Comparison of ENCODE assay signal across 8 cellular contexts in genomic region chr18:76349067-76349715, GRCh38.
DNase-seq lines count a peak whose midpoint lies in the region; ATAC-seq, FAIRE-seq and TF ChIP-seq lines count a peak whose summit lies in the region.

No MANE protein-coding gene starts in this region.

- POLR2A ChIA-PET in GM12878 (lab: Charles Lee) = no interaction called here

- TF ChIP-seq POLR2A in GM12878 (IDR thresholded peaks at IDR 0.05; ENCODE audit: low read depth, low read length) (no peak), spleen (IDR thresholded peaks at IDR 0.05) (no peak)

- peak; percentile 95 for FAIRE-seq in GM12878 (lab: Jason Lieb, UNC)

- CTCF ChIA-PET in GM12878 (lab: Yijun Ruan, JAX) = interaction anchor here (0.7 kb wide), 2 partner anchors 13 to 14 kb away, joined by 4 read pairs; no protein-coding TSS in a partner anchor

- no peaks in the 10 kb centered on the region for H3K27me3 ChIP-seq in GM12878 (replicated peaks in 1 of 2; ENCODE audit: control insufficient read depth in 2 of 2, insufficient read depth in 2 of 2, low read length in 1 of 2)
- H3K27me3 ChIP-seq in spleen (replicated peaks in 1 of 7) = peaks cover 0 to 16% (median 0%) of the 10 kb centered on the region in 7 donors

- peak; percentile 95 for TF ChIP-seq RAD21 in GM12878 (IDR thresholded peaks at IDR 0.05; ENCODE audit: insufficient read depth, low read depth, low read length)

- intact Hi-C loops in GM12878 (cut with micrococcal nuclease; ENCODE audit: unreplicated experiment) = loop anchor here (1.0 to 10.0 kb wide), 3 partner anchors 180 to 1694 kb away; no protein-coding TSS in a partner anchor
- intact Hi-C loops in spleen (cut with DNase I; ENCODE audit: low total_unique reads) = no loop called here

- H3K27ac ChIP-seq in GM12878 (ENCODE audit: control insufficient read depth, insufficient read depth) (no peak overlapping the region), spleen (no peak overlapping the region)

- WGBS in GM12878 (ENCODE audit: insufficient coverage, insufficient replicate concordance, low lambda C conversion rate, missing lambda C conversion rate) = 22% methylated on average over 29 of the region's 29 CpGs
- WGBS in spleen, 5 donors = 27 to 36% (median 32%) methylated on average over 25 to 29 of the region's 29 CpGs

- 0 out of 2 replicates have a peak overlapping the region, but pooled peaks have one; percentile 14 for H3K4me2 ChIP-seq in GM12878 (ENCODE audit: control insufficient read depth, insufficient read depth)

- H3K9ac ChIP-seq in GM12878 (ENCODE audit: control insufficient read depth, insufficient read depth, low read length) = no peak overlapping the region

- H3K9me3 ChIP-seq in GM12878 (replicated peaks; ENCODE audit: control insufficient read depth, insufficient read depth, low read length) (no peaks in the 10 kb centered on the region; the same call in 2 of the 3 replicates), spleen (peaks cover 0 to 10% (median 6%) of the 10 kb centered on the region in 8 donors)

- in situ Hi-C loops in G401 (cut with HindIII; ENCODE audit: low sequenced_read_pairs) = no loop called here
- in situ Hi-C loops in GM12878 (cut with MboI) = no loop called here

- H3K4me3 ChIP-seq in HFF-Myc (replicated peaks; ENCODE audit: low read depth, low read length) (no peak overlapping the region), GM12878 (no peak overlapping the region; the same call in 1 of the 2 replicates), spleen (peak overlapping the region in 1 of 8 donors; percentile 8)

- BruUV-seq in GM12878 (replicated peaks; lab: Mats Ljungman, UMichigan) = no TSS peak

- DNase-seq in G401 (ENCODE audit: low spot score) (peak; percentile 79), HFF-Myc (ENCODE audit: extremely low read depth, low read depth) (peak; percentile 43), NCI-H2029 (lab: John Stamatoyannopoulos, UW) (peak; percentile 41), T-helper 22 cell (ENCODE audit: low read depth) (peak; percentile 16), GM12878 (ENCODE audit: low read depth, low spot score) (no peak), iPS-NIHi7 (ENCODE audit: extremely low spot score) (peak; percentile 75), spleen (no peak), OCI-M2 (lab: John Stamatoyannopoulos, UW; ENCODE audit: unreplicated experiment) (no peak)

- RAD21 ChIA-PET in GM12878 (lab: Charles Lee; ENCODE audit: unreplicated experiment) = no interaction called here

- ATAC-seq in GM12878 = peak; percentile 82

- TF ChIP-seq EP300 in GM12878 (IDR thresholded peaks at IDR 0.05; ENCODE audit: borderline replicate concordance in 1 of 2, control insufficient read depth in 1 of 2, low read depth in 2 of 2, low read length in 2 of 2) = no peak

- SMC1A ChIA-PET in GM12878 (lab: Charles Lee; ENCODE audit: uncharacterized antibody, unreplicated experiment) = no interaction called here

- TF ChIP-seq CTCF in HFF-Myc (IDR thresholded peaks at IDR 0.05; ENCODE audit: low read depth, low read length, missing control alignments) (peak; percentile 90), GM12878 (IDR thresholded peaks at IDR 0.05 in 2 of 3, conservative IDR thresholded peaks at IDR 0.05 in 1 of 3; ENCODE audit: control insufficient read depth in 2 of 3, extremely low read depth in 1 of 3, insufficient read depth in 1 of 3, low read depth in 3 of 3, low read length in 3 of 3) (peak; percentile 84 to 93 (median 91)), spleen (IDR thresholded peaks at IDR 0.05 in 8 of 11, conservative IDR thresholded peaks at IDR 0.05 in 3 of 11) (peak; percentile 61 to 88 (median 79))

- H3K36me3 ChIP-seq in GM12878 (ENCODE audit: control insufficient read depth in 2 of 2, insufficient read depth in 2 of 2, low read length in 1 of 2) (no peaks in the 10 kb centered on the region), spleen (no peaks in the 10 kb centered on the region)

- H3K4me1 ChIP-seq in GM12878 (ENCODE audit: control insufficient read depth, insufficient read depth, low read length) = no peaks in the 10 kb centered on the region
- peaks cover 0 to 11% (median 8%) of the 10 kb centered on the region in 6 donors for H3K4me1 ChIP-seq in spleen

- H3K79me2 ChIP-seq in GM12878 (ENCODE audit: control insufficient read depth, insufficient read depth, low read length) = no peaks in the 10 kb centered on the region

- H2AFZ ChIP-seq in GM12878 (ENCODE audit: control insufficient read depth, low read depth, low read length) = 0 out of 2 replicates have a peak overlapping the region, but pooled peaks have one; percentile 4

- no peaks in the 10 kb centered on the region for H4K20me1 ChIP-seq in GM12878 (ENCODE audit: control insufficient read depth, insufficient read depth)

TF ChIP-seq in GM12878, 131 proteins besides CTCF, POLR2A, EP300 and RAD21:
- TF ChIP-seq CREB1 (IDR thresholded peaks at IDR 0.05; ENCODE audit: low read depth) (0 out of 2 replicates have a peak, but pooled peaks have one; percentile 36), ZNF207 (IDR thresholded peaks at IDR 0.05; ENCODE audit: borderline replicate concordance) (peak; percentile 63; the same call in 1 of the 2 replicates), EZH2 (IDR thresholded peaks at IDR 0.05; ENCODE audit: borderline replicate concordance, control insufficient read depth, low read depth, low read length) (no peak), RB1 (IDR thresholded peaks at IDR 0.05; ENCODE audit: borderline replicate concordance) (peak; percentile 68; the same call in 1 of the 2 replicates), ZNF274 (IDR thresholded peaks at IDR 0.05; ENCODE audit: insufficient read depth, insufficient read length) (no peak), KLF5 (IDR thresholded peaks at IDR 0.05; ENCODE audit: partially characterized antibody) (peak; percentile 50), SMC3 (IDR thresholded peaks at IDR 0.05; ENCODE audit: borderline replicate concordance, low read length) (peak; percentile 69), SP1 (IDR thresholded peaks at IDR 0.05; ENCODE audit: low read depth, low read length) (peak; percentile 13), TCF7 (IDR thresholded peaks at IDR 0.05; ENCODE audit: borderline replicate concordance) (no peak), POU2F2 (IDR thresholded peaks at IDR 0.05; ENCODE audit: borderline replicate concordance, low read depth, low read length) (peak; percentile 84; the same call in 1 of the 3 replicates), HCFC1 (IDR thresholded peaks at IDR 0.05; ENCODE audit: low read length) (no peak), SPI1 (IDR thresholded peaks at IDR 0.05; ENCODE audit: borderline replicate concordance, insufficient read depth, low read depth, low read length) (no peak)

Comparison
In these comparisons a context has a peak if more than half of its experiments do, and no peak if none do; other contexts are left out.
1. DNase-seq: peak in G401 (single experiment), HFF-Myc (single experiment), NCI-H2029 (single experiment), T-helper 22 cell (single experiment) and iPS-NIHi7 (single experiment); none in GM12878 (single experiment), spleen (single experiment) and OCI-M2 (single experiment).
2. Peak in every context shown above with its lines, with median percentiles within 50 percentile points of each other: CTCF ChIP-seq.